Comparison of ENCODE assay signal across 11 cellular contexts in genomic region chr6:16257999-16258708, GRCh38. TPM values are rescaled to one million over a fixed set of nuclear protein-coding genes. Genes with fewer than 3 reads are reported as not detected.
DNase-seq lines count a peak whose midpoint lies in the region; ATAC-seq and TF ChIP-seq lines count a peak whose summit lies in the region.
"Had no signal": no experiment of that assay in that cellular context is flagged by ENCODE, and none has a peak within 500 bp of the region (broad histone marks: within the 10 kb centered on the region; RNA-seq: fewer than 3 reads in every experiment).

No MANE protein-coding gene starts in this region.

- no peaks in the 10 kb centered on the region for H3F3A ChIP-seq in PC-3 (ENCODE audit: low read length, unreplicated experiment)

- H3K36me3 Mint-ChIP-seq in Caco-2 (ENCODE audit: insufficient read depth, unreplicated experiment): no peaks in the 10 kb centered on the region

- DNase-seq in Caco-2 (no peak), PC-3 (peak; percentile 3), head of caudate nucleus (peak in 24 of 42 donors; percentile 19 to 72 (median 49)), neuronal stem cell (ENCODE audit: low spot score) (no peak), BE2C (no peak), HuH-7 (ENCODE audit: low spot score) (no peak)
- DNase-seq in activated CD8-positive, alpha-beta memory T cell treated with anti-CD3 and anti-CD28 coated beads, Interleukin-2, amount 50 U/mL, for 48 hours: no peak
- DNase-seq: NCI-H2081 had no signal

- H3K4me2 ChIP-seq in PC-3 (ENCODE audit: low read length) (no peak overlapping the region), neuronal stem cell (ENCODE audit: insufficient read depth, low read length, poor library complexity, severe bottlenecking) (no peak overlapping the region)
- H3K4me2 ChIP-seq: BLaER1 treated with 17β-estradiol and CSF1 and Interleukin-3, amounts not matched to agents 10 nM and 100 nM had no signal

- no peaks in the 10 kb centered on the region for H3K79me1 ChIP-seq in neuronal stem cell (ENCODE audit: low read depth, low read length)

- H3K9ac ChIP-seq in PC-3 (ENCODE audit: low read length) (no peak overlapping the region), neuronal stem cell (ENCODE audit: low read depth, low read length, poor library complexity) (no peak overlapping the region)
- H3K9ac ChIP-seq: BLaER1 treated with 17β-estradiol and CSF1 and Interleukin-3, amounts not matched to agents 10 nM and 100 nM had no signal

- no peak overlapping the region for H2BK120ac ChIP-seq in neuronal stem cell (ENCODE audit: low read depth, low read length)

- no peak overlapping the region for H3K23ac ChIP-seq in neuronal stem cell (ENCODE audit: low read depth, low read length, poor library complexity)

- H3K27ac ChIP-seq in PC-3 (ENCODE audit: low read length): no peak overlapping the region
- H3K27ac ChIP-seq in neuronal stem cell (replicated peaks; ENCODE audit: low read length): no peak overlapping the region
- H3K27ac ChIP-seq: BLaER1 treated with 17β-estradiol and CSF1 and Interleukin-3, amounts not matched to agents 10 nM and 100 nM had no signal

- no peaks in the 10 kb centered on the region for H3K79me2 ChIP-seq in PC-3 (ENCODE audit: low read length)

- H3K9me3 ChIP-seq in Caco-2: no peaks in the 10 kb centered on the region
- H3K9me3 ChIP-seq in PC-3 (ENCODE audit: low read length): no peaks in the 10 kb centered on the region
- peaks cover 0 to 1% of the 10 kb centered on the region in 2 donors for H3K9me3 ChIP-seq in neuronal stem cell (replicated peaks in 1 of 2; ENCODE audit: control insufficient read depth in 2 of 2, insufficient read depth in 1 of 2, low read depth in 1 of 2, low read length in 2 of 2)
- H3K9me3 ChIP-seq in BE2C: no peaks in the 10 kb centered on the region
- H3K9me3 ChIP-seq: BLaER1 treated with 17β-estradiol and CSF1 and Interleukin-3, amounts not matched to agents 10 nM and 100 nM had no signal

- no peak overlapping the region for H2AK5ac ChIP-seq in neuronal stem cell (ENCODE audit: low read depth, low read length)

- no peaks in the 10 kb centered on the region for H4K20me1 ChIP-seq in PC-3 (ENCODE audit: low read length)
- H4K20me1 ChIP-seq: BLaER1 treated with 17β-estradiol and CSF1 and Interleukin-3, amounts not matched to agents 10 nM and 100 nM had no signal

- WGBS in neuronal stem cell (ENCODE audit: extremely low coverage in 2 of 2, insufficient read length in 2 of 2, insufficient replicate concordance in 1 of 2), 2 donors: no CpG with 5 or more reads among the region's 7 CpGs

- CTCF ChIA-PET in Caco-2 (lab: Charles Lee): no interaction called here
- CTCF ChIA-PET in PC-3 (lab: Charles Lee): no interaction called here

- H3K4me1 Mint-ChIP-seq in Caco-2 (ENCODE audit: low read depth, unreplicated experiment): peaks cover 7% of the 10 kb centered on the region

- H3K4me3 ChIP-seq in Caco-2 (ENCODE audit: low read depth, low read length): no peak overlapping the region
- H3K4me3 ChIP-seq in PC-3 (ENCODE audit: low read length): no peak overlapping the region
- H3K4me3 ChIP-seq in neuronal stem cell (ENCODE audit: low read length in 2 of 2): no peak overlapping the region
- H3K4me3 ChIP-seq in BE2C (ENCODE audit: low read depth, low read length): no peak overlapping the region
- H3K4me3 ChIP-seq: BLaER1 treated with 17β-estradiol and CSF1 and Interleukin-3, amounts not matched to agents 10 nM and 100 nM; dorsolateral prefrontal cortex had no signal

- H3K14ac ChIP-seq in neuronal stem cell (ENCODE audit: low read length): no peak overlapping the region

- no peak overlapping the region for H2BK12ac ChIP-seq in neuronal stem cell (ENCODE audit: low read length)

- H3K27me3 ChIP-seq in Caco-2 (replicated peaks; ENCODE audit: control insufficient read depth, insufficient read depth, low read length) (no peaks in the 10 kb centered on the region), PC-3 (ENCODE audit: low read length) (no peaks in the 10 kb centered on the region), neuronal stem cell (ENCODE audit: control insufficient read depth in 3 of 3, insufficient read depth in 3 of 3, low read depth in 1 of 3, low read length in 3 of 3) (no peaks in the 10 kb centered on the region), BE2C (no peaks in the 10 kb centered on the region)
- H3K27me3 ChIP-seq: dorsolateral prefrontal cortex had no signal

- POLR2A ChIA-PET in Caco-2 (lab: Charles Lee) (no interaction called here), PC-3 (lab: Charles Lee; ENCODE audit: unreplicated experiment) (no interaction called here)

- H3K4ac ChIP-seq in neuronal stem cell (ENCODE audit: low read length): no peak overlapping the region

- no peak for TF ChIP-seq CTCF in Caco-2 (IDR thresholded peaks at IDR 0.05; ENCODE audit: insufficient read depth in 1 of 2, low read depth in 1 of 2, low read length in 1 of 2, severe bottlenecking in 1 of 2, unreplicated experiment in 1 of 2)
- TF ChIP-seq CTCF in PC-3 (conservative IDR thresholded peaks at IDR 0.05; ENCODE audit: low read depth, low read length): no peak
- TF ChIP-seq CTCF in BE2C (IDR thresholded peaks at IDR 0.05; ENCODE audit: low read depth, low read length): no peak

- H3K36me3 ChIP-seq in Caco-2 (ENCODE audit: control insufficient read depth, insufficient read depth, low read length) (no peaks in the 10 kb centered on the region), PC-3 (ENCODE audit: low read depth, low read length) (no peaks in the 10 kb centered on the region), neuronal stem cell (replicated peaks in 1 of 2; ENCODE audit: control insufficient read depth in 2 of 2, insufficient read depth in 2 of 2, low read length in 2 of 2) (no peaks in the 10 kb centered on the region), BE2C (no peaks in the 10 kb centered on the region)
- H3K36me3 ChIP-seq: BLaER1 treated with 17β-estradiol and CSF1 and Interleukin-3, amounts not matched to agents 10 nM and 100 nM had no signal

- H4K8ac ChIP-seq in neuronal stem cell (ENCODE audit: low read depth, low read length): no peak overlapping the region

- no peaks in the 10 kb centered on the region for H3K9me2 ChIP-seq in PC-3 (replicated peaks; ENCODE audit: low read length)

- H2AFZ ChIP-seq in PC-3 (ENCODE audit: low read length) (no peak overlapping the region), neuronal stem cell (ENCODE audit: low read length) (peak overlapping the region; percentile 77)

- H3K27ac Mint-ChIP-seq in Caco-2 (ENCODE audit: unreplicated experiment): peak overlapping the region; percentile 60

- no peak overlapping the region for H2BK15ac ChIP-seq in neuronal stem cell (ENCODE audit: low read length)

- no TSS peak for BruUV-seq in Caco-2 (replicated peaks; lab: Mats Ljungman, UMichigan)
- no TSS peak for BruUV-seq in PC-3 (replicated peaks; lab: Mats Ljungman, UMichigan)

- H3K4me3 Mint-ChIP-seq in Caco-2 (ENCODE audit: unreplicated experiment): no peak overlapping the region

- intact Hi-C loops in Caco-2 (cut with micrococcal nuclease; ENCODE audit: unreplicated experiment): no loop called here
- intact Hi-C loops in PC-3 (cut with micrococcal nuclease): no loop called here
- intact Hi-C loops in head of caudate nucleus (cut with DNase I): no loop called here

- no peak overlapping the region for H2BK5ac ChIP-seq in neuronal stem cell (ENCODE audit: low read length)

- H3K18ac ChIP-seq in neuronal stem cell (ENCODE audit: low read length): peak overlapping the region; percentile 8

- ATAC-seq in PC-3 (no peak), GM18520 (IDR thresholded peaks at IDR 0.05; ENCODE audit: unreplicated experiment) (no peak)

- H3K4me1 ChIP-seq in Caco-2: no peaks in the 10 kb centered on the region; the same call in 1 of the 2 replicates
- H3K4me1 ChIP-seq in PC-3 (ENCODE audit: insufficient read depth, low read length): no peaks in the 10 kb centered on the region
- peaks cover 2 to 5% of the 10 kb centered on the region in 2 donors for H3K4me1 ChIP-seq in neuronal stem cell (ENCODE audit: control insufficient read depth in 2 of 2, insufficient read depth in 1 of 2, low read depth in 1 of 2, low read length in 2 of 2)
- H3K4me1 ChIP-seq in BE2C: peaks cover 4% of the 10 kb centered on the region

- H3K27me3 Mint-ChIP-seq in Caco-2 (ENCODE audit: insufficient read depth, unreplicated experiment): peaks cover 1% of the 10 kb centered on the region

- H4K91ac ChIP-seq in neuronal stem cell (ENCODE audit: low read depth, low read length, poor library complexity): no peak overlapping the region

- no peaks in the 10 kb centered on the region for H3K9me3 Mint-ChIP-seq in Caco-2 (ENCODE audit: unreplicated experiment)

RNA-seq across cellular contexts. Expression of gene GMPR, which starts 19.8 kb away (rescaled TPM):
- 1.1 and 1.3 TPM in 2 replicates for total RNA-seq in Caco-2 (2022)
- total RNA-seq in PC-3 (2014; rRNA removed): 5.0 and 5.8 TPM in 2 replicates
- 0.20 TPM for polyA plus RNA-seq in neuronal stem cell (2013, experiment 1 of 2)
- polyA plus RNA-seq in neuronal stem cell (2013, experiment 2 of 2): 0.54 TPM
- polyA plus RNA-seq in BE2C (2012; ENCODE audit: insufficient read depth, insufficient read length, low read depth): 8.8 TPM

Comparison
In these comparisons a context has a peak if more than half of its experiments do, and no peak if none do; other contexts are left out.
1. DNase-seq: peak in PC-3 (single experiment) and head of caudate nucleus (24 of 42); none in Caco-2 (0 of 2), neuronal stem cell (single experiment), BE2C (single experiment), HuH-7 (single experiment) and activated CD8-positive, alpha-beta memory T cell treated with anti-CD3 and anti-CD28 coated beads, Interleukin-2, amount 50 U/mL, for 48 hours (single experiment).